ENCODE assay signal across 19 cellular contexts in the genomic region with DNA sequence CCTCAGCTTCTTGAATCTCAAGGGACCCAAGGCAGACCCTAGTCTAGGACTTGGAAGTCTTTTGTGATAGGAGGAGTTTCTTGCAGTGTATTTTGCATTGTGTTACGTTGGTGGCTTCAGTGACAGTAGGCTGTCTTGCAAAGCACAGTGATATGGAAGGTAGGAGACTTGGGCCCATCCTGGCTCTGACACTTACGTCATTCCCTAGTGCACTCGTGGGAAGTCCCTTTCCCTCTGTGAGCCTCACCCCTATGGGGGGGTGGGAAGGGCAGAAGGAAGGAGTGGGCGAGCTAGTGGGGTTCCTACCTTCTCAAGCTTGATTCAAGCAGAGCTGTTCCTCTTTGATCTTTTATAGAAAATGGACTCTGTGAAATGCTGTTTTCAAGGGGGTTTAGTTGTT. TPM values are rescaled to one million over a fixed set of nuclear protein-coding genes. Genes with fewer than 3 reads are reported as not detected.
"Had no signal": no experiment of that assay in that cellular context is flagged by ENCODE, and none has a peak within 500 bp of the region (broad histone marks: within the 10 kb centered on the region; RNA-seq: fewer than 3 reads in every experiment).

No MANE protein-coding gene starts in this region.

- ATAC-seq: gastroesophageal sphincter, sciatic nerve, WTC11 had no signal

- H3K36me3 Mint-ChIP-seq: WTC11 had no signal

- DNase-seq: activated CD4-positive, alpha-beta T cell treated with anti-CD3 and anti-CD28 coated beads, Interleukin-2, amount 50 U/mL, for 4 hours; activated naive CD4-positive, alpha-beta T cell treated with anti-CD3 and anti-CD28 coated beads, Interleukin-2, amount 50 U/mL, for 16 hours; dorsolateral prefrontal cortex had no signal

- H3K4me1 Mint-ChIP-seq: neural crest cell had no signal

- H3K4me3 ChIP-seq: cardiac muscle cell, dorsolateral prefrontal cortex, gastroesophageal sphincter had no signal

- H3K4me1 ChIP-seq: gastroesophageal sphincter had no signal

- H3K27ac Mint-ChIP-seq: activated T-helper 1 cell treated with anti-CD3 and anti-CD28 coated beads, Interleukin-12 subunit alpha, Interleukin-12 subunit beta, Interleukin-2, Interleukin-4 antibody, amounts not matched to agents 30 ng/mL and 10 ng/mL and 1 ng/mL, durations not matched to agents 14 hours and 24 hours and 36 hours; WTC11 had no signal

- H3K27ac ChIP-seq: cardiac muscle cell, dorsolateral prefrontal cortex, gastroesophageal sphincter had no signal

- H3K9me3 Mint-ChIP-seq: neural crest cell had no signal

- H3K4me3 Mint-ChIP-seq: activated T-helper 1 cell treated with anti-CD3 and anti-CD28 coated beads, Interleukin-12 subunit alpha, Interleukin-12 subunit beta, Interleukin-2, Interleukin-4 antibody, amounts not matched to agents 30 ng/mL and 10 ng/mL and 1 ng/mL, durations not matched to agents 14 hours and 24 hours and 36 hours; neural crest cell; WTC11 had no signal

- H3K9me3 ChIP-seq: gastroesophageal sphincter had no signal

- H3K36me3 ChIP-seq: cardiac muscle cell, gastroesophageal sphincter had no signal

- FAIRE-seq: endometrium, islet of Langerhans, TTC549 had no signal

RNA-seq across cellular contexts. Expression of a gene that starts 9.2 kb away (rescaled TPM):
- total RNA-seq: activated T-helper 1 cell treated with anti-CD3 and anti-CD28 coated beads, Interleukin-12 subunit alpha, Interleukin-12 subunit beta, Interleukin-2, Interleukin-4 antibody, amounts not matched to agents 30 ng/mL and 10 ng/mL and 1 ng/mL, durations not matched to agents 14 hours and 24 hours and 36 hours; cardiac muscle cell; dorsolateral prefrontal cortex; gastroesophageal sphincter; lung microvascular endothelial cell; neural crest cell; osteocyte; pulmonary artery endothelial cell; sciatic nerve; T-helper 2 cell treated with Interferon-gamma antibody and Interleukin-4, amounts not matched to agents 100 ng/mL and 5 ng/mL, for 36 hours; urinary bladder; WTC11 had no signal
- polyA plus RNA-seq: cardiac muscle cell, esophagus, thymus, urinary bladder had no signal

RNA-seq across cellular contexts. Expression of a gene that starts 15.2 kb away (rescaled TPM):
- total RNA-seq: cardiac muscle cell; dorsolateral prefrontal cortex; gastroesophageal sphincter; lung microvascular endothelial cell; neural crest cell; osteocyte; pulmonary artery endothelial cell; sciatic nerve; T-helper 2 cell treated with Interferon-gamma antibody and Interleukin-4, amounts not matched to agents 100 ng/mL and 5 ng/mL, for 36 hours; urinary bladder; WTC11 had no signal
- polyA plus RNA-seq: cardiac muscle cell, esophagus, urinary bladder had no signal
